25 cellular contexts compared by ENCODE assay signal in the genomic region with DNA sequence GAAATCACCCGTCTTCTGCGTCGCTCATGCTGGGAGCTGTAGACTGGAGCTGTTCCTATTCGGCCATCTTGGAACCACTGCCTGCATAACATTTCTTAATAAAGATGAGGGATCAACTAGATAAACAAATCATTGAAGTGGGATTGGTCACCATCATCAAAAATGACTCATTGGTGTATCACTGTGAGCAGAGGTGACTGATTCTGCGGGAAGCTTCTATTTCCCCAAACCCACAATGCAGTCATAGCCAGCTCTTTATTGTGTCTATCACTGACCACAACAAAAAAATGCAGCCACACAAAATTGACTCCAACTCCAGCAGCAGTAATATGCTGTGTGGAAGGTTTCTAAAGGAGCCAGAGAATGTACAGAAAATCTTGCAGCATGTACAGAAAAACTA.
DNase-seq lines count a peak whose midpoint lies in the region; ATAC-seq, FAIRE-seq and TF ChIP-seq lines count a peak whose summit lies in the region.
"Had no signal": no experiment of that assay in that cellular context is flagged by ENCODE, and none has a peak within 500 bp of the region (broad histone marks: within the 10 kb centered on the region; RNA-seq: fewer than 3 reads in every experiment).

No MANE protein-coding gene starts in this region.

- WGBS in GM23248 (ENCODE audit: low coverage in 1 of 2, low lambda C conversion rate in 2 of 2, missing lambda C conversion rate in 2 of 2), 2 experiments: 25 to 58% methylated on average over 5 of the region's 5 CpGs

- H3K27ac ChIP-seq in GM23248 (no peak overlapping the region), keratinocyte (ENCODE audit: control insufficient read depth, insufficient read depth, low read length) (no peak overlapping the region)
- H3K27ac ChIP-seq: A549 had no signal

- H2AFZ ChIP-seq in GM23248 (no peak overlapping the region), keratinocyte (ENCODE audit: control insufficient read depth, low read length) (no peak overlapping the region)

- CTCF ChIA-PET in Calu3 (lab: Charles Lee): no interaction called here

- intact Hi-C loops in Calu3 (cut with micrococcal nuclease; ENCODE audit: unreplicated experiment): no loop called here
- intact Hi-C loops in left ventricle myocardium superior (cut with micrococcal nuclease): no loop called here

- dilution Hi-C loops in keratinocyte (cut with MboI; ENCODE audit: extremely low pct_ligation_motif_present, low sequenced_read_pairs): no loop called here

- no peak overlapping the region for H3K4me2 ChIP-seq in GM23248 (ENCODE audit: unreplicated experiment)
- no peak overlapping the region for H3K4me2 ChIP-seq in keratinocyte (ENCODE audit: control insufficient read depth, extremely low read depth, insufficient read depth, low read depth, low read length)
- H3K4me2 ChIP-seq: A549 had no signal

- no peak for FAIRE-seq in keratinocyte (lab: Jason Lieb, UNC)
- FAIRE-seq: A549, GM12892, H1 had no signal

- H3K4me1 Mint-ChIP-seq in Calu3 (ENCODE audit: low read depth, unreplicated experiment): no peaks in the 10 kb centered on the region
- H3K4me1 Mint-ChIP-seq: T-cell had no signal

- no peaks in the 10 kb centered on the region for H3K9me1 ChIP-seq in keratinocyte (ENCODE audit: control insufficient read depth, extremely low read depth, insufficient read depth, low read length)

- no peak for ATAC-seq in left ventricle myocardium superior
- ATAC-seq: A549, SK-N-SH treated with all-trans-retinoic acid at 6 μM for 48 hours, T-cell had no signal

- DNase-seq in GM23248: peak; percentile 0
- DNase-seq in RKO (ENCODE audit: low spot score): peak; percentile 46
- DNase-seq in astrocyte of the hippocampus (ENCODE audit: low read depth, low spot score): peak; percentile 84
- peak; percentile 15 for DNase-seq in keratinocyte (ENCODE audit: low read depth, low spot score)
- DNase-seq in Calu3: no peak
- DNase-seq in EL: no peak
- no peak for DNase-seq in foreskin melanocyte
- no peak for DNase-seq in left ventricle myocardium superior
- DNase-seq: BE2C; CD4-positive, alpha-beta T cell; COR-L47; DMS 273 treated with DMSO at 0.1 percent for 48 hours; DMS79 treated with DMSO at 0.1 percent for 48 hours; Kasumi-1; NCI-H1092 treated with DMSO at 0.1 percent for 48 hours; NCI-H2081; NCI-H446; NCI-H526; OCI-M1; RPMI8226; T-cell had no signal

- H3K9ac ChIP-seq in GM23248 (no peak overlapping the region), keratinocyte (ENCODE audit: control insufficient read depth, extremely low read depth, insufficient read depth, low read length) (no peak overlapping the region)

- peaks cover 17% of the 10 kb centered on the region for H3K9me3 Mint-ChIP-seq in Calu3 (ENCODE audit: low read depth, unreplicated experiment)

- no peak for TF ChIP-seq CTCF in keratinocyte (optimal IDR thresholded peaks at IDR 0.05 in 1 of 3, IDR thresholded peaks at IDR 0.05 in 1 of 3, conservative IDR thresholded peaks at IDR 0.05 in 1 of 3; ENCODE audit: extremely low read depth in 1 of 3, insufficient read depth in 2 of 3, low read length in 3 of 3)
- TF ChIP-seq CTCF in Calu3 (IDR thresholded peaks at IDR 0.05; ENCODE audit: unreplicated experiment): no peak

- no peaks in the 10 kb centered on the region for H3K36me3 Mint-ChIP-seq in Calu3 (ENCODE audit: insufficient read depth, unreplicated experiment)
- H3K36me3 Mint-ChIP-seq: T-cell had no signal

- no peak overlapping the region for H3K4me3 ChIP-seq in GM23248
- H3K4me3 ChIP-seq in keratinocyte (ENCODE audit: control insufficient read depth in 2 of 3, extremely low read depth in 1 of 3, insufficient read depth in 2 of 3, low read depth in 1 of 3, low read length in 3 of 3): no peak overlapping the region
- H3K4me3 ChIP-seq: A549 had no signal

- no peaks in the 10 kb centered on the region for H3K79me2 ChIP-seq in GM23248 (ENCODE audit: insufficient read depth)
- H3K79me2 ChIP-seq in keratinocyte (ENCODE audit: control insufficient read depth, insufficient read depth, low read length): no peaks in the 10 kb centered on the region

- H3K4me1 ChIP-seq in GM23248 (ENCODE audit: insufficient read depth): no peaks in the 10 kb centered on the region
- no peaks in the 10 kb centered on the region for H3K4me1 ChIP-seq in keratinocyte (ENCODE audit: control insufficient read depth, extremely low read depth, insufficient read depth, low read length)
- H3K4me1 ChIP-seq: A549, BE2C had no signal

- in situ Hi-C loops in GM23248 (cut with MboI): no loop called here

- H3K27me3 Mint-ChIP-seq in Calu3 (ENCODE audit: unreplicated experiment): no peaks in the 10 kb centered on the region
- H3K27me3 Mint-ChIP-seq: CD4-positive, alpha-beta T cell had no signal

- H3K9me2 ChIP-seq in GM23248 (ENCODE audit: insufficient read depth): no peaks in the 10 kb centered on the region

- no peaks in the 10 kb centered on the region for H3K36me3 ChIP-seq in GM23248 (ENCODE audit: low read depth)
- H3K36me3 ChIP-seq in keratinocyte (ENCODE audit: control insufficient read depth in 2 of 2, extremely low read depth in 1 of 2, insufficient read depth in 2 of 2, low read length in 2 of 2): no peaks in the 10 kb centered on the region
- H3K36me3 ChIP-seq: BE2C had no signal

- H3K27me3 ChIP-seq in GM23248 (replicated peaks; ENCODE audit: insufficient read depth): no peaks in the 10 kb centered on the region
- peaks cover 5% of the 10 kb centered on the region for H3K27me3 ChIP-seq in keratinocyte (ENCODE audit: control insufficient read depth, extremely low read depth, insufficient read depth, low read length)
- H3K27me3 ChIP-seq: BE2C had no signal

- BruUV-seq in Calu3 (replicated peaks; lab: Mats Ljungman, UMichigan): no TSS peak

- no peaks in the 10 kb centered on the region for H3F3A ChIP-seq in GM23248 (ENCODE audit: insufficient read depth)

- H3K4me3 Mint-ChIP-seq in Calu3 (ENCODE audit: low read depth, unreplicated experiment): no peak overlapping the region
- H3K4me3 Mint-ChIP-seq: CD4-positive, alpha-beta T cell; T-cell had no signal

- H3K9me3 ChIP-seq in GM23248 (ENCODE audit: low read depth): no peaks in the 10 kb centered on the region
- H3K9me3 ChIP-seq in keratinocyte (ENCODE audit: control insufficient read depth, low read depth, low read length): no peaks in the 10 kb centered on the region
- H3K9me3 ChIP-seq: A549, BE2C had no signal

- H4K20me1 ChIP-seq in GM23248 (ENCODE audit: insufficient read depth) (no peaks in the 10 kb centered on the region), keratinocyte (ENCODE audit: control insufficient read depth, extremely low read depth, insufficient read depth, low read length) (no peaks in the 10 kb centered on the region)

- no peak overlapping the region for H3K27ac Mint-ChIP-seq in Calu3 (ENCODE audit: unreplicated experiment)
- H3K27ac Mint-ChIP-seq: CD4-positive, alpha-beta T cell; T-cell had no signal

Comparison
In these comparisons a context has a peak if more than half of its experiments do, and no peak if none do; other contexts are left out.
1. DNase-seq: peak in GM23248 (single experiment), RKO (single experiment), astrocyte of the hippocampus (single experiment) and keratinocyte (single experiment); none in Calu3 (single experiment), EL (single experiment), foreskin melanocyte (single experiment) and left ventricle myocardium superior (single experiment).